Comparison of ENCODE assay signal across 8 cellular contexts in the genomic region with DNA sequence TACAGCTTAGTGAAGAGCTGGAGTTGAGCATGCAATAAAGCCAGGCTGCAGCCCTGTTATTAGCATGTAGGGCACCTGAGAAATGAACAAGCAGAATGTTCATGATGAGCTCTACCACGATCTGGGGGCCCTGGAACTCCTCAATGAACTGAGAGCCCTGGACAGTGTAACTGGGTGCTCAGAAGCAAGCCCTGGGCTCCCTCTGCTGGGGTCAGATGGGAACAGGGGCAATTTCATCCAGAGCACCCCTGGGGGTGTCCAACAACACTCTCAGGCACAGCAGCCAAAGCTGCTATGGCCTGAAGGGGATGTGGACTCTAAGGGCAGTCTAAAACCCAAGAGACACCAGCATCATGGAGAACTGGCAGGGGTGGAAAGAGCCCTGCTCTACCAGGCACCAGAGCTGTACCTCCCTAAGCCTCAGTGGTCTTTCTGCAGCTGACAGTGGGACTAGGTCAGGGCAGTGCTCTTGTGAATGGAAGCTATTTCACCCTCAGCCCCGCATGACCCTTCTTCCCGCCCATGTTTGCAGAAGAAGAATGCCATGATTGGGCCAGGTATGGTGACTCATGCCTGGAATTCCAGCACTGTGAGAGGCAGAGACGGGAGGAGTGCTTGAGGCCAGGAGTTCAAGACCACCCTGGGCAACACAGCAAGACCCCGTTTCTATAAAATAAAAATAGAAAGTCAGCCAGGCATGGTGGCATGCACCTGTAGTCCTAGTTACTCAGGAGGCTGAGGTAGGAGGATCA. TPM values are rescaled to one million over a fixed set of nuclear protein-coding genes. Genes with fewer than 3 reads are reported as not detected.
A peak's percentile ranks its signal among the peaks of the same experiment; 100 is the strongest.
DNase-seq lines count a peak whose midpoint lies in the region.

No MANE protein-coding gene starts in this region.

- DNase-seq in 8988T (peak; percentile 30), GM04504 (ENCODE audit: low read depth) (peak; percentile 3), RKO (ENCODE audit: low spot score) (peak; percentile 35), cerebellar cortex (ENCODE audit: low spot score) (peak; percentile 64), mucosa of gallbladder (ENCODE audit: low spot score) (peak; percentile 13), NCI-H187 treated with DMSO at 0.1 percent for 48 hours (lab: John Stamatoyannopoulos, UW) (no peak), mesenteric fat pad (ENCODE audit: low spot score) (no peak)
- DNase-seq in central memory CD4-positive, alpha-beta T cell: no peak

RNA-seq across cellular contexts. Expression of a gene that starts 28.9 kb away (rescaled TPM):
- total RNA-seq in mucosa of gallbladder: 39.8 TPM
- 33.3 TPM for total RNA-seq in mesenteric fat pad

RNA-seq across cellular contexts. Expression of a gene that starts 44.6 kb away (rescaled TPM):
- total RNA-seq in mucosa of gallbladder (0.86 TPM), mesenteric fat pad (0.87 TPM)

RNA-seq across cellular contexts. Expression of a gene that starts 56.3 kb away (rescaled TPM):
- total RNA-seq in mucosa of gallbladder (56.6 TPM), mesenteric fat pad (7.9 TPM)

Comparison
In these comparisons a context has a peak if more than half of its experiments do, and no peak if none do; other contexts are left out.
1. DNase-seq: peak in 8988T (single experiment), GM04504 (single experiment), RKO (single experiment), cerebellar cortex (single experiment) and mucosa of gallbladder (single experiment); none in NCI-H187 treated with DMSO at 0.1 percent for 48 hours (single experiment), central memory CD4-positive, alpha-beta T cell (single experiment) and mesenteric fat pad (single experiment).